ENCODE assay signal across 9 cellular contexts in the genomic region with DNA sequence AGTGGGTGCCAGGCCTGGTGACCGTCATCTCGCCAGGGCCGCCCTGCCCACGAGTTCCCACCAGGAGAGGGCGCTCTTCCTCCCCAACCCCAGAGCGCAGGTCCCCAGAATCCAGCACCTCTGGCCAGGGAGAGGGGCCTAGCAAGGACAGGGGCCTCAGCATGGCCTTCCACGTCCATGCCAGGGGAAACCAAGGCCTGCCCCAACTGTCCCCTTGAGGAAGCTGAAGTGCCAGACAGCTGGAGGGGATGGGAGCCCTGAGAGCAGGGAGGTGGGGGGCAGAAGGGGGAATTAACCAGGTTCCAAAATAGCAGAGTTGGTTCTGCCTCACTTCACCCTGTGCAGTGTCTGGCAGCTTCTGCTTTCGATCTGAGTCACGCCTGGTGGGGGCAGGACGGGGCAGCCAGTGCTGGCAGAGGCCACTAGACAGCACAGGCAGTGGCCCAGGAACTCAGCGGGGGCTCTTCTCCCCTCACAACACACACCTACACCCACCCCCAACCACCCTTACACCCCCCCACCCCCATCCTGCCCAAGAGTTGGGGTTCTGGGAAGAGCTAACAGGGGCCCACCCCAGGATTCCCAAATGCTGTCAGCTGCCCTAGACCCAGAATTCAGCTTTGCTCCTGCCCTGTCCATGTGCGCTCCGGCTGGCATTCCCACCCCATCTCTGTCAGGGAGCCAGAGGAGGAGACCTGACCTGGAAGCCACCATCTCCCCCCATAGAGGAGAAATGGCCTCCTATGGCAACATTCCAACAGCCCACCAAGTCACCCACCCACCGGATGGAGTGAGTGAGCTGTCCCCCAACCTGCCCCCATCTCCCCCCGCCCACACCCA. TPM values are rescaled to one million over a fixed set of nuclear protein-coding genes. Genes with fewer than 3 reads are reported as not detected.
DNase-seq lines count a peak whose midpoint lies in the region; ATAC-seq, FAIRE-seq and TF ChIP-seq lines count a peak whose summit lies in the region.
"Had no signal": no experiment of that assay in that cellular context is flagged by ENCODE, and none has a peak within 500 bp of the region (broad histone marks: within the 10 kb centered on the region; RNA-seq: fewer than 3 reads in every experiment).

No MANE protein-coding gene starts in this region.

- H3F3A ChIP-seq in GM23248 (ENCODE audit: insufficient read depth), result 0 out of 2 replicates have a peak, but pooled peaks cover 11% of the 10 kb centered on the region

- 4 to 5% methylated on average over 10 to 15 of the region's 15 CpGs for WGBS in GM23248 (ENCODE audit: low coverage in 1 of 2, low lambda C conversion rate in 2 of 2, missing lambda C conversion rate in 2 of 2), 2 experiments

- H3K4me1 ChIP-seq in GM23248 (ENCODE audit: insufficient read depth), result peaks cover 18% of the 10 kb centered on the region

- H3K4me2 ChIP-seq in GM23248 (ENCODE audit: unreplicated experiment), result peak overlapping the region; percentile 52

- no peak overlapping the region for H3K4me3 ChIP-seq in GM23248
- H3K4me3 ChIP-seq in WERI-Rb-1 (ENCODE audit: low read depth, low read length), result no peak overlapping the region

- H3K9me2 ChIP-seq in GM23248 (ENCODE audit: insufficient read depth), result no peaks in the 10 kb centered on the region

- TF ChIP-seq POLR2A in GM12891 (IDR thresholded peaks at IDR 0.05; ENCODE audit: low read depth, low read length), result peak; percentile 53; the same call in 1 of the 2 replicates

- in situ Hi-C loops in GM23248 (cut with MboI), result no loop called here

- peak overlapping the region; percentile 66 for H2AFZ ChIP-seq in GM23248

- H3K9me3 ChIP-seq in GM23248 (ENCODE audit: low read depth), result no peaks in the 10 kb centered on the region
- no peaks in the 10 kb centered on the region for H3K9me3 ChIP-seq in WERI-Rb-1 (ENCODE audit: severe bottlenecking)

- peak; percentile 69 for ATAC-seq in left lobe of liver

- peak; percentile 96 for FAIRE-seq in GM12891 (lab: Jason Lieb, UNC)

- no peaks in the 10 kb centered on the region for H4K20me1 ChIP-seq in GM23248 (ENCODE audit: insufficient read depth)

- H3K27ac ChIP-seq in GM23248 (peak overlapping the region; percentile 68), WERI-Rb-1 (no peak overlapping the region)

- H3K27me3 ChIP-seq in GM23248 (replicated peaks; ENCODE audit: insufficient read depth) (no peaks in the 10 kb centered on the region), WERI-Rb-1 (ENCODE audit: insufficient read depth, low read depth, severe bottlenecking) (no peaks in the 10 kb centered on the region)

- peak overlapping the region; percentile 69 for H3K9ac ChIP-seq in GM23248

- DNase-seq in GM12891 (ENCODE audit: insufficient read length, low spot score) (peak; percentile 86), GM23248 (peak; percentile 91), Kasumi-1 (lab: John Stamatoyannopoulos, UW) (peak; percentile 71 to 82), WERI-Rb-1 (peak; percentile 92), cerebellum (ENCODE audit: low spot score) (peak; percentile 60), left lobe of liver (ENCODE audit: low spot score) (no peak), NCI-H187 treated with DMSO at 0.1 percent for 48 hours (lab: John Stamatoyannopoulos, UW) (no peak)
- DNase-seq in stimulated activated CD4-positive, alpha-beta T cell treated with anti-CD3 and anti-CD28 coated beads, TNF-alpha, amount 100 ng/mL, for 48 hours (ENCODE audit: low read depth in 3 of 3), result peak; percentile 47 to 70 (median 66)

- no peaks in the 10 kb centered on the region for H3K79me2 ChIP-seq in GM23248 (ENCODE audit: insufficient read depth)

- H3K36me3 ChIP-seq in GM23248 (ENCODE audit: low read depth) (no peaks in the 10 kb centered on the region), WERI-Rb-1 (no peaks in the 10 kb centered on the region)

- peak; percentile 99 for TF ChIP-seq CTCF in WERI-Rb-1 (IDR thresholded peaks at IDR 0.05; ENCODE audit: low read depth, low read length)

TF ChIP-seq in GM12891, 5 proteins besides CTCF, POLR2A, EP300 and RAD21:
- TF ChIP-seq TAF1 (IDR thresholded peaks at IDR 0.05; ENCODE audit: low read depth, low read length) (0 out of 2 replicates have a peak, but pooled peaks have one; percentile 55), PAX5 (IDR thresholded peaks at IDR 0.05; ENCODE audit: insufficient read depth, low read length, severe bottlenecking) (peak; percentile 98), POLR2AphosphoS5 (IDR thresholded peaks at IDR 0.05; ENCODE audit: low read depth, low read length) (no peak; the same call in 1 of the 2 replicates), POU2F2 (IDR thresholded peaks at IDR 0.05; ENCODE audit: low read depth, low read length) (peak; percentile 90), SPI1 (IDR thresholded peaks at IDR 0.05; ENCODE audit: low read depth, low read length) (peak; percentile 79)

RNA-seq across cellular contexts. Expression of a gene that starts 29.2 kb away (rescaled TPM):
- 54.8 TPM for polyA plus RNA-seq in GM12891 (2012; ENCODE audit: low read depth, missing spikeins)
- 5.7 and 10.0 TPM in 2 replicates for total RNA-seq in GM23248 (2014; rRNA removed; shearing (Covaris generic))
- polyA plus RNA-seq in GM23248 (2016; fragmentation: Nextera tagmentation; extraction: Ambion mirVana), result 5.5 and 6.4 TPM in 2 replicates
- total RNA-seq in cerebellum (1.9 TPM), left lobe of liver (8.9 TPM)

RNA-seq across cellular contexts. Expression of a gene that starts 41.0 kb away (rescaled TPM):
- not detected for polyA plus RNA-seq in GM12891 (2012; ENCODE audit: low read depth, missing spikeins)
- not detected in 2 replicates for total RNA-seq in GM23248 (2014; rRNA removed; shearing (Covaris generic))
- not detected in 2 replicates for polyA plus RNA-seq in GM23248 (2016; fragmentation: Nextera tagmentation; extraction: Ambion mirVana)
- total RNA-seq in cerebellum, result 0.36 TPM
- total RNA-seq in left lobe of liver, result 0.63 TPM
- total RNA-seq: subcutaneous adipose tissue had no signal

Comparison
In these comparisons a context has a peak if more than half of its experiments do, and no peak if none do; other contexts are left out.
1. DNase-seq: peak in GM12891 (single experiment), GM23248 (single experiment), Kasumi-1 (2 of 2), WERI-Rb-1 (single experiment), cerebellum (single experiment) and stimulated activated CD4-positive, alpha-beta T cell treated with anti-CD3 and anti-CD28 coated beads, TNF-alpha, amount 100 ng/mL, for 48 hours (3 of 3); none in left lobe of liver (single experiment) and NCI-H187 treated with DMSO at 0.1 percent for 48 hours (single experiment).